ENCODE assay signal across 9 cellular contexts in genomic region chr7:7861211-7861633, GRCh38.
A peak's percentile ranks its signal among the peaks of the same experiment; 100 is the strongest.
DNase-seq lines count a peak whose midpoint lies in the region; ATAC-seq and TF ChIP-seq lines count a peak whose summit lies in the region.
"Had no signal": no experiment of that assay in that cellular context is flagged by ENCODE, and none has a peak within 500 bp of the region (broad histone marks: within the 10 kb centered on the region; RNA-seq: fewer than 3 reads in every experiment).

No MANE protein-coding gene starts in this region.

- H3K4me1 ChIP-seq in PC-3 (ENCODE audit: insufficient read depth, low read length) (peaks cover 27% of the 10 kb centered on the region), hepatocyte (ENCODE audit: insufficient read depth) (no peaks in the 10 kb centered on the region)

- H3K9ac ChIP-seq in PC-3 (ENCODE audit: low read length): no peak overlapping the region

- ATAC-seq in PC-3 (peak; percentile 97), GM21390 (IDR thresholded peaks at IDR 0.05; ENCODE audit: unreplicated experiment) (no peak)
- no peak for ATAC-seq in effector memory CD8-positive, alpha-beta T cell (replicated peaks)

- no peaks in the 10 kb centered on the region for H3K27me3 Mint-ChIP-seq in effector memory CD8-positive, alpha-beta T cell

- DNase-seq in AG20443 (ENCODE audit: low spot score) (peak; percentile 39), HT-29 (ENCODE audit: low spot score) (peak; percentile 41), PC-3 (peak; percentile 86), hepatocyte (ENCODE audit: low spot score) (peak; percentile 5), nucleus accumbens (lab: John Stamatoyannopoulos, UW) (no peak), NCI-H524 treated with DMSO at 0.1 percent for 48 hours (lab: John Stamatoyannopoulos, UW) (no peak)
- no peak for DNase-seq in effector memory CD8-positive, alpha-beta T cell
- DNase-seq: activated effector memory CD4-positive, alpha-beta T cell treated with anti-CD3 and anti-CD28 coated beads, Interleukin-2, amount 50 U/mL, for 16 hours had no signal

- no peak overlapping the region for H3K4me3 Mint-ChIP-seq in effector memory CD8-positive, alpha-beta T cell

- no peak for TF ChIP-seq CTCF in PC-3 (conservative IDR thresholded peaks at IDR 0.05; ENCODE audit: low read depth, low read length)
- TF ChIP-seq CTCF in hepatocyte (IDR thresholded peaks at IDR 0.05; ENCODE audit: poor library complexity): no peak

- H3K36me3 ChIP-seq in PC-3 (ENCODE audit: low read depth, low read length) (no peaks in the 10 kb centered on the region; the same call in 1 of the 2 replicates), hepatocyte (replicated peaks; ENCODE audit: insufficient read depth, low read depth) (no peaks in the 10 kb centered on the region)

- WGBS in hepatocyte (ENCODE audit: low lambda C conversion rate, missing lambda C conversion rate): 76% methylated on average over 1 of the region's 1 CpG

- CTCF ChIA-PET in PC-3 (lab: Charles Lee): interaction anchor here (0.6 kb wide), 1 partner anchor 95 kb away, joined by 3 read pairs; no protein-coding TSS in a partner anchor

- no peaks in the 10 kb centered on the region for H3K79me2 ChIP-seq in PC-3 (ENCODE audit: low read length)
- H3K79me2 ChIP-seq in hepatocyte: no peaks in the 10 kb centered on the region

- no peaks in the 10 kb centered on the region for H3F3A ChIP-seq in PC-3 (ENCODE audit: low read length, unreplicated experiment)

- H3K9me2 ChIP-seq in PC-3 (replicated peaks; ENCODE audit: low read length): no peaks in the 10 kb centered on the region
- no peaks in the 10 kb centered on the region for H3K9me2 ChIP-seq in hepatocyte (replicated peaks; ENCODE audit: insufficient read depth)

- H3K27ac ChIP-seq in PC-3 (ENCODE audit: low read length): peak overlapping the region; percentile 42
- no peak overlapping the region for H3K27ac ChIP-seq in hepatocyte

- H3K4me3 ChIP-seq in PC-3 (ENCODE audit: low read length): no peak overlapping the region
- no peak overlapping the region for H3K4me3 ChIP-seq in hepatocyte

- H3K4me2 ChIP-seq in PC-3 (ENCODE audit: low read length) (peak overlapping the region; percentile 24), hepatocyte (no peak overlapping the region)

- no TSS peak for BruUV-seq in PC-3 (replicated peaks; lab: Mats Ljungman, UMichigan)

- H3K27ac Mint-ChIP-seq in effector memory CD8-positive, alpha-beta T cell: no peak overlapping the region

- POLR2A ChIA-PET in PC-3 (lab: Charles Lee; ENCODE audit: unreplicated experiment): no interaction called here

- H2AFZ ChIP-seq in PC-3 (ENCODE audit: low read length): no peak overlapping the region
- no peak overlapping the region for H2AFZ ChIP-seq in hepatocyte

- H3K27me3 ChIP-seq in PC-3 (ENCODE audit: low read length): no peaks in the 10 kb centered on the region
- no peaks in the 10 kb centered on the region for H3K27me3 ChIP-seq in hepatocyte

- peaks cover 0 to 1% of the 10 kb centered on the region in 2 donors for H3K9me3 Mint-ChIP-seq in effector memory CD8-positive, alpha-beta T cell

- no peaks in the 10 kb centered on the region for H3K36me3 Mint-ChIP-seq in effector memory CD8-positive, alpha-beta T cell (ENCODE audit: insufficient read depth)

- H3K4me1 Mint-ChIP-seq in effector memory CD8-positive, alpha-beta T cell (ENCODE audit: low read depth in 2 of 2): peaks cover 0 to 8% of the 10 kb centered on the region in 2 donors

- H4K20me1 ChIP-seq in PC-3 (ENCODE audit: low read length) (no peaks in the 10 kb centered on the region), hepatocyte (ENCODE audit: insufficient read depth, poor library complexity, severe bottlenecking) (no peaks in the 10 kb centered on the region)

- intact Hi-C loops in PC-3 (cut with micrococcal nuclease): loop anchor here (1.0 to 5.0 kb wide), 4 partner anchors 54 to 107 kb away; partner anchors contain the start of gene GLCCI1

- H3K9me3 ChIP-seq in PC-3 (ENCODE audit: low read length): no peaks in the 10 kb centered on the region
- no peaks in the 10 kb centered on the region for H3K9me3 ChIP-seq in hepatocyte (ENCODE audit: low read depth)

Comparison
In these comparisons a context has a peak if more than half of its experiments do, and no peak if none do; other contexts are left out.
1. DNase-seq: peak in AG20443 (single experiment), HT-29 (single experiment), PC-3 (single experiment) and hepatocyte (single experiment); none in effector memory CD8-positive, alpha-beta T cell (0 of 3), nucleus accumbens (0 of 56) and NCI-H524 treated with DMSO at 0.1 percent for 48 hours (single experiment).